6 cellular contexts compared by ENCODE assay signal in the genomic region with DNA sequence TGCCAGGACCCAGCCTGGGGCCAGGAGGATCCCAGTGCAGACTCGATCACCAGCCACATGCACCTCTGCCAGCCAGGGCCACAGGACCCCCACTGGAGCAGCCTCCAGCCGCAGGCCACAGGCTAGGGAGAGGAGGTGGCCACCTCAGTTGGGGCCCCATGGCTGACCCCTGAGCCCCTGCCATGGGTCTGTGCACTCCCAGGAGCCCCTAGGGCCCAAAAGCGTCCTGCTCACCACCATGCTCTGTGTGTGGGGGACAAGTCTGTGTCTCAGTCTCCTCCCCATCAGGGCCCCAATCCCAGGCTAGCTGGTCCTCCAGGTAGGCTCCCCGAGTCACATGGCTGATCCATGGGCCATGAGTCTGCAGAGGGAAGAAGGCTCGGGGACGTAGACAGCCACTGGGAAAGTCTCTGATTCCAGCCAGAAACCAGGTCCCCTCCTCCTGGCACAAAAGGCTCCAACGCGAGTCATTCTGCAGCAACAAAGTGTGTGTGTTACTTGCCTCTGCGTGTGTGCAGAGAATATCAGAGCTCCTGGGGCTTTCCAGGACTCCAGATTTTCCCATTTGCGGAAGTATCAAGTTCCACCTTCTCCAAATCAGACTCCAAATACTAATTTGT. TPM values are rescaled to one million over a fixed set of nuclear protein-coding genes. Genes with fewer than 3 reads are reported as not detected.
DNase-seq lines count a peak whose midpoint lies in the region; TF ChIP-seq lines count a peak whose summit lies in the region.

No MANE protein-coding gene starts in this region.

- H3K4me1 ChIP-seq in PC-9 (replicated peaks; ENCODE audit: insufficient read depth), result peaks cover 42% of the 10 kb centered on the region
- H3K4me1 ChIP-seq in stomach smooth muscle (ENCODE audit: control insufficient read depth, insufficient read depth, low read length), result peaks cover 19% of the 10 kb centered on the region

- H3K9me2 ChIP-seq in PC-9 (ENCODE audit: insufficient read depth), result no peaks in the 10 kb centered on the region

- no peaks in the 10 kb centered on the region for H3K27me3 ChIP-seq in PC-9 (ENCODE audit: insufficient read depth, low read depth)
- peaks cover 0 to 4% of the 10 kb centered on the region in 2 donors for H3K27me3 ChIP-seq in stomach smooth muscle (ENCODE audit: control insufficient read depth in 1 of 2, insufficient read depth in 2 of 2, low read length in 2 of 2)

- intact Hi-C loops in PC-9 (cut with micrococcal nuclease; ENCODE audit: unreplicated experiment), result loop anchor here (1.0 to 5.0 kb wide), 7 partner anchors 24 to 727 kb away; a partner anchor contains a TSS

- H3K79me2 ChIP-seq in PC-9 (ENCODE audit: low read depth), result no peaks in the 10 kb centered on the region

- no peak for TF ChIP-seq CTCF in PC-9 (conservative IDR thresholded peaks at IDR 0.05)
- TF ChIP-seq CTCF in foreskin fibroblast (IDR thresholded peaks at IDR 0.05; ENCODE audit: low read depth, low read length), result no peak

- TSS peak; percentile 75 for BruUV-seq in PC-9 (replicated peaks; lab: Mats Ljungman, UMichigan)

- peak overlapping the region; percentile 73 for H3K4me2 ChIP-seq in PC-9

- H3K9me3 ChIP-seq in PC-9 (ENCODE audit: insufficient read depth, low read depth) (no peaks in the 10 kb centered on the region), stomach smooth muscle (ENCODE audit: control insufficient read depth in 2 of 2, low read length in 2 of 2) (no peaks in the 10 kb centered on the region)

- CTCF ChIA-PET in PC-9 (lab: Charles Lee), result interaction anchor here (0.5 to 1.9 kb wide), 22 partner anchors 7 to 319 kb away, joined by 3 to 49 read pairs (median 5); a partner anchor contains a TSS

- H3K27ac ChIP-seq in PC-9, result peak overlapping the region; percentile 69
- H3K27ac ChIP-seq in stomach smooth muscle (ENCODE audit: low read length), result peak overlapping the region; percentile 75

- H3K9ac ChIP-seq in stomach smooth muscle (ENCODE audit: low read length in 2 of 2), result peak overlapping the region; percentile 48 to 60

- DNase-seq in COLO668 (lab: John Stamatoyannopoulos, UW; ENCODE audit: unreplicated experiment) (peak; percentile 27), PC-9 (peak in 1 of 2 experiments; percentile 68), foreskin fibroblast (no peak), NCI-H748 treated with DMSO at 0.1 percent for 48 hours (lab: John Stamatoyannopoulos, UW) (no peak), NCI-H1048 (lab: John Stamatoyannopoulos, UW) (no peak)

- H2AFZ ChIP-seq in PC-9, result peak overlapping the region; percentile 56

- POLR2A ChIA-PET in PC-9 (lab: Charles Lee; ENCODE audit: unreplicated experiment), result interaction anchor here (0.5 to 1.9 kb wide), 21 partner anchors 9 to 483 kb away, joined by 3 to 108 read pairs (median 6); a partner anchor contains a TSS

- peak overlapping the region; percentile 44 for H3K4me3 ChIP-seq in PC-9
- peak overlapping the region; percentile 36 to 40 for H3K4me3 ChIP-seq in foreskin fibroblast (ENCODE audit: low read depth in 1 of 2, low read length in 2 of 2)
- H3K4me3 ChIP-seq in stomach smooth muscle (ENCODE audit: low read length in 2 of 2), result peak overlapping the region; percentile 65 to 71

- no peaks in the 10 kb centered on the region for H4K20me1 ChIP-seq in PC-9 (ENCODE audit: insufficient read depth)

- no peaks in the 10 kb centered on the region for H3K36me3 ChIP-seq in PC-9 (ENCODE audit: low read depth)
- H3K36me3 ChIP-seq in stomach smooth muscle (ENCODE audit: control insufficient read depth in 2 of 2, insufficient read depth in 2 of 2, low read length in 2 of 2), result no peaks in the 10 kb centered on the region

- peaks cover 40% of the 10 kb centered on the region for H3F3A ChIP-seq in PC-9 (ENCODE audit: insufficient read depth, low read depth)

RNA-seq across cellular contexts. Expression of a gene that starts 6.1 kb away (rescaled TPM):
- 147 and 154 TPM in 2 replicates for total RNA-seq in PC-9 (2021)

RNA-seq across cellular contexts. Expression of a gene that starts 8.3 kb away (rescaled TPM):
- total RNA-seq in PC-9 (2021), result 4.1 and 6.8 TPM in 2 replicates

RNA-seq across cellular contexts. Expression of a gene that starts 24.1 kb away (rescaled TPM):
- 81.4 and 84.3 TPM in 2 replicates for total RNA-seq in PC-9 (2021)

RNA-seq across cellular contexts. Expression of a gene that starts 33.4 kb away (rescaled TPM):
- 41.5 and 66.5 TPM in 2 replicates for total RNA-seq in PC-9 (2021)

RNA-seq across cellular contexts. Expression of a gene that starts 38.3 kb away (rescaled TPM):
- total RNA-seq in PC-9 (2021), result 429 and 637 TPM in 2 replicates
